ENCODE assay signal across 8 cellular contexts in genomic region chr11:120248551-120249278, GRCh38. TPM values are rescaled to one million over a fixed set of nuclear protein-coding genes. Genes with fewer than 3 reads are reported as not detected.
DNase-seq lines count a peak whose midpoint lies in the region; ATAC-seq, FAIRE-seq and TF ChIP-seq lines count a peak whose summit lies in the region.

No MANE protein-coding gene starts in this region.

- peak; percentile 91 to 95; a peak in 3 of 4 replicates for TF ChIP-seq EP300 in GM12878 (IDR thresholded peaks at IDR 0.05; ENCODE audit: borderline replicate concordance in 1 of 2, control insufficient read depth in 1 of 2, low read depth in 2 of 2, low read length in 2 of 2)

- in situ Hi-C loops in GM12878 (cut with MboI): no loop called here

- no peak for TF ChIP-seq POLR2A in GM12878 (IDR thresholded peaks at IDR 0.05; ENCODE audit: low read depth, low read length)

- H3K27me3 ChIP-seq in BLaER1 (no peaks in the 10 kb centered on the region), GM12878 (replicated peaks in 1 of 2; ENCODE audit: control insufficient read depth in 2 of 2, insufficient read depth in 2 of 2, low read length in 1 of 2) (no peaks in the 10 kb centered on the region; a peak in 1 of 4 replicates)

- H3K4me3 ChIP-seq in BLaER1 (no peak overlapping the region), GM12878 (peak overlapping the region; percentile 34; the same call in 1 of the 2 replicates)

- H3K9me3 ChIP-seq in BLaER1: no peaks in the 10 kb centered on the region
- no peaks in the 10 kb centered on the region; the same call in 2 of the 3 replicates for H3K9me3 ChIP-seq in GM12878 (replicated peaks; ENCODE audit: control insufficient read depth, insufficient read depth, low read length)

- H3K9ac ChIP-seq in BLaER1 (no peak overlapping the region), GM12878 (ENCODE audit: control insufficient read depth, insufficient read depth, low read length) (peak overlapping the region; percentile 1; the same call in 1 of the 2 replicates)

- TF ChIP-seq CTCF in GM12878 (IDR thresholded peaks at IDR 0.05 in 2 of 3, conservative IDR thresholded peaks at IDR 0.05 in 1 of 3; ENCODE audit: control insufficient read depth in 2 of 3, extremely low read depth in 1 of 3, insufficient read depth in 1 of 3, low read depth in 3 of 3, low read length in 3 of 3): no peak

- WGBS in GM12878 (ENCODE audit: insufficient coverage, insufficient replicate concordance, low lambda C conversion rate, missing lambda C conversion rate): under 1% methylated on average over 9 of the region's 9 CpGs

- CTCF ChIA-PET in GM12878 (lab: Yijun Ruan, JAX): interaction anchor here (0.6 to 21.3 kb wide), 7 partner anchors 9 to 88 kb away, joined by 3 to 296 read pairs (median 3); partner anchors contain the start of gene ARHGEF12

- H3K4me2 ChIP-seq in BLaER1 (peak overlapping the region; percentile 51), GM12878 (ENCODE audit: control insufficient read depth, insufficient read depth) (peak overlapping the region; percentile 24)

- DNase-seq in HT1080 (ENCODE audit: low read depth) (peak; percentile 81), GM12878 (ENCODE audit: low read depth, low spot score) (peak; percentile 93), GF-D8 (lab: John Stamatoyannopoulos, UW) (no peak), NCI-H2081 treated with DMSO at 0.1 percent for 48 hours (lab: John Stamatoyannopoulos, UW) (no peak), NCI-H510A treated with DMSO at 0.1 percent for 48 hours (lab: John Stamatoyannopoulos, UW) (no peak), GDM1 (lab: John Stamatoyannopoulos, UW) (no peak)

- no peak for TF ChIP-seq RAD21 in GM12878 (IDR thresholded peaks at IDR 0.05; ENCODE audit: insufficient read depth, low read depth, low read length)

- ATAC-seq in GM21381 (IDR thresholded peaks at IDR 0.05; ENCODE audit: unreplicated experiment) (peak; percentile 79), GM12878 (peak; percentile 87)

- intact Hi-C loops in GM12878 (cut with micrococcal nuclease; ENCODE audit: unreplicated experiment): no loop called here

- H3K4me1 ChIP-seq in BLaER1 (peaks cover 10% of the 10 kb centered on the region), GM12878 (ENCODE audit: control insufficient read depth, insufficient read depth, low read length) (peaks cover 37% of the 10 kb centered on the region)

- SMC1A ChIA-PET in GM12878 (lab: Charles Lee; ENCODE audit: uncharacterized antibody, unreplicated experiment): interaction anchor here (0.5 to 10.7 kb wide), 11 partner anchors 10 to 102 kb away, joined by 3 to 176 read pairs (median 5); no protein-coding TSS in a partner anchor

- no peaks in the 10 kb centered on the region for H3K36me3 ChIP-seq in BLaER1
- H3K36me3 ChIP-seq in GM12878 (ENCODE audit: control insufficient read depth in 2 of 2, insufficient read depth in 2 of 2, low read length in 1 of 2): no peaks in the 10 kb centered on the region

- FAIRE-seq in GM12878 (lab: Jason Lieb, UNC): peak; percentile 56

- BruUV-seq in GM12878 (replicated peaks; lab: Mats Ljungman, UMichigan): no TSS peak

- H3K27ac ChIP-seq in BLaER1 (no peak overlapping the region), GM12878 (ENCODE audit: control insufficient read depth, insufficient read depth) (peak overlapping the region; percentile 39)

- H4K20me1 ChIP-seq in BLaER1: no peaks in the 10 kb centered on the region
- H4K20me1 ChIP-seq in GM12878 (ENCODE audit: control insufficient read depth, insufficient read depth): no peaks in the 10 kb centered on the region

- no peaks in the 10 kb centered on the region for H3K79me2 ChIP-seq in GM12878 (ENCODE audit: control insufficient read depth, insufficient read depth, low read length)

- H2AFZ ChIP-seq in GM12878 (ENCODE audit: control insufficient read depth, low read depth, low read length): no peak overlapping the region

- POLR2A ChIA-PET in GM12878 (lab: Charles Lee): interaction anchor here (0.7 to 1.3 kb wide), 3 partner anchors 13 to 50 kb away, joined by 3 to 6 read pairs (median 3); no protein-coding TSS in a partner anchor

- RAD21 ChIA-PET in GM12878 (lab: Charles Lee; ENCODE audit: unreplicated experiment): interaction anchor here (0.7 to 10.3 kb wide), 4 partner anchors 10 to 52 kb away, joined by 4 to 127 read pairs (median 24); no protein-coding TSS in a partner anchor

TF ChIP-seq in GM12878, 131 proteins besides CTCF, POLR2A, EP300 and RAD21 (continues in another document):
- TF ChIP-seq HSF1 (IDR thresholded peaks at IDR 0.05; ENCODE audit: low read depth, low read length) (no peak), JUNB (IDR thresholded peaks at IDR 0.05) (peak; percentile 96), SMC3 (IDR thresholded peaks at IDR 0.05; ENCODE audit: borderline replicate concordance, low read length) (no peak), FOXM1 (IDR thresholded peaks at IDR 0.05; ENCODE audit: low read depth, low read length) (peak; percentile 94), BCL11A (IDR thresholded peaks at IDR 0.05; ENCODE audit: low read depth, low read length) (peak; percentile 91)
- TF ChIP-seq, protein P1, sequence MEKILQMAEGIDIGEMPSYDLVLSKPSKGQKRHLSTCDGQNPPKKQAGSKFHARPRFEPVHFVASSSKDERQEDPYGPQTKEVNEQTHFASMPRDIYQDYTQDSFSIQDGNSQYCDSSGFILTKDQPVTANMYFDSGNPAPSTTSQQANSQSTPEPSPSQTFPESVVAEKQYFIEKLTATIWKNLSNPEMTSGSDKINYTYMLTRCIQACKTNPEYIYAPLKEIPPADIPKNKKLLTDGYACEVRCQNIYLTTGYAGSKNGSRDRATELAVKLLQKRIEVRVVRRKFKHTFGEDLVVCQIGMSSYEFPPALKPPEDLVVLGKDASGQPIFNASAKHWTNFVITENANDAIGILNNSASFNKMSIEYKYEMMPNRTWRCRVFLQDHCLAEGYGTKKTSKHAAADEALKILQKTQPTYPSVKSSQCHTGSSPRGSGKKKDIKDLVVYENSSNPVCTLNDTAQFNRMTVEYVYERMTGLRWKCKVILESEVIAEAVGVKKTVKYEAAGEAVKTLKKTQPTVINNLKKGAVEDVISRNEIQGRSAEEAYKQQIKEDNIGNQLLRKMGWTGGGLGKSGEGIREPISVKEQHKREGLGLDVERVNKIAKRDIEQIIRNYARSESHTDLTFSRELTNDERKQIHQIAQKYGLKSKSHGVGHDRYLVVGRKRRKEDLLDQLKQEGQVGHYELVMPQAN (conservative IDR thresholded peaks at IDR 0.05): peak; percentile 15; the same call in 1 of the 2 replicates

RNA-seq across cellular contexts. Expression of gene POU2F3, which starts 8.8 kb away (rescaled TPM):
- total RNA-seq in HT1080 (2014; rRNA removed; shearing (Covaris generic)): 0.33 TPM in 1 of 2 replicates, not detected in the other
- polyA plus RNA-seq in HT1080 (2015; cell fraction: cytosol; rRNA removed): 0.23 and 0.33 TPM in 2 replicates
- 0.09 TPM in 1 of 2 replicates, not detected in the other for polyA plus RNA-seq in HT1080 (2015; cell fraction: nucleus; rRNA removed)
- 10.1 and 12.8 TPM in 2 replicates for total RNA-seq in GM12878 (2013; cell fraction: nucleolus; rRNA removed)
- 0.11 and 0.16 TPM in 2 replicates for total RNA-seq in GM12878 (2014; rRNA removed)
- total RNA-seq in GM12878 (2014; rRNA removed; fragmentation: Illumina TruSeq; extraction: Trizol): 0.18 and 0.22 TPM in 2 replicates
- total RNA-seq in GM12878 (2021): 0.21 and 0.36 TPM in 2 replicates
- not detected for polyA plus RNA-seq in GM12878 (2011; ENCODE audit: low read depth)
- 3.5 and 4.4 TPM in 2 replicates for polyA plus RNA-seq in GM12878 (2011; rRNA removed)
- polyA plus RNA-seq in GM12878 (2011; cell fraction: cytosol; rRNA removed): 2.5 and 2.6 TPM in 2 replicates
- 4.4 and 5.4 TPM in 2 replicates for polyA plus RNA-seq in GM12878 (2011; cell fraction: nucleus; rRNA removed)
- 0.22 and 0.36 TPM in 2 replicates for polyA plus RNA-seq in GM12878 (2012)
- polyA plus RNA-seq in GM12878 (2014; fragmentation: Illumina TruSeq; extraction: Trizol): 0.17 and 0.53 TPM in 2 replicates
- under 1 TPM; 0.15 to 0.37 TPM for polyA plus RNA-seq in GM12878 (2014; fragmentation: Nextera tagmentation; extraction: Ambion mirVana)
- 0.05 and 0.09 TPM in 2 replicates for polyA plus RNA-seq in GM12878 (2014; rRNA removed)
- under 1 TPM; 0.31 to 0.39 TPM for polyA plus RNA-seq in GM12878 (2016; fragmentation: Nextera tagmentation; extraction: Ambion mirVana)
- polyA minus RNA-seq in GM12878 (2011; rRNA and poly(A)+ RNA removed): 3.5 and 3.6 TPM in 2 replicates
- polyA minus RNA-seq in GM12878 (2011; cell fraction: cytosol; rRNA and poly(A)+ RNA removed): 0.80 and 2.2 TPM in 2 replicates
- polyA minus RNA-seq in GM12878 (2011; cell fraction: nucleus; rRNA and poly(A)+ RNA removed): 2.4 and 4.2 TPM in 2 replicates

RNA-seq across cellular contexts. Expression of gene OAF, which starts 37.9 kb away (rescaled TPM):
- 190 and 227 TPM in 2 replicates for total RNA-seq in HT1080 (2014; rRNA removed; shearing (Covaris generic))
- 127 and 136 TPM in 2 replicates for polyA plus RNA-seq in HT1080 (2015; cell fraction: cytosol; rRNA removed)
- polyA plus RNA-seq in HT1080 (2015; cell fraction: nucleus; rRNA removed): 64.4 and 66.9 TPM in 2 replicates
- total RNA-seq in GM12878 (2013; cell fraction: nucleolus; rRNA removed): 9.4 and 15.9 TPM in 2 replicates
- total RNA-seq in GM12878 (2014; rRNA removed) (1.5 and 1.8 TPM in 2 replicates), GM12878 (2014; rRNA removed; fragmentation: Illumina TruSeq; extraction: Trizol) (0.55 and 1.0 TPM in 2 replicates), GM12878 (2021) (1.5 and 2.0 TPM in 2 replicates)
- 0.85 TPM for polyA plus RNA-seq in GM12878 (2011; ENCODE audit: low read depth)
- polyA plus RNA-seq in GM12878 (2011; rRNA removed) (2.5 and 4.7 TPM in 2 replicates), GM12878 (2014; fragmentation: Illumina TruSeq; extraction: Trizol) (0.51 and 0.55 TPM in 2 replicates), GM12878 (2014; fragmentation: Nextera tagmentation; extraction: Ambion mirVana) (under 1 TPM; 0.10 to 0.22 TPM), GM12878 (2014; rRNA removed) (1.5 and 1.6 TPM in 2 replicates), GM12878 (2016; fragmentation: Nextera tagmentation; extraction: Ambion mirVana) (1 to 10 TPM in 1 of 2 experiments, under 1 TPM in 1; 0.24 to 1.1 TPM)
- 5.8 and 7.1 TPM in 2 replicates for polyA plus RNA-seq in GM12878 (2011; cell fraction: cytosol; rRNA removed)
- polyA plus RNA-seq in GM12878 (2011; cell fraction: nucleus; rRNA removed): 6.2 and 8.7 TPM in 2 replicates
- polyA plus RNA-seq in GM12878 (2012): 1.9 and 2.1 TPM in 2 replicates
- polyA minus RNA-seq in GM12878 (2011; rRNA and poly(A)+ RNA removed): 1.1 and 3.6 TPM in 2 replicates
- 0.80 and 1.2 TPM in 2 replicates for polyA minus RNA-seq in GM12878 (2011; cell fraction: cytosol; rRNA and poly(A)+ RNA removed)
- 1.9 and 4.7 TPM in 2 replicates for polyA minus RNA-seq in GM12878 (2011; cell fraction: nucleus; rRNA and poly(A)+ RNA removed)

Comparison
In these comparisons a context has a peak if more than half of its experiments do, and no peak if none do; other contexts are left out.
1. DNase-seq: peak in HT1080 (single experiment) and GM12878 (single experiment); none in GF-D8 (single experiment), NCI-H2081 treated with DMSO at 0.1 percent for 48 hours (single experiment), NCI-H510A treated with DMSO at 0.1 percent for 48 hours (single experiment) and GDM1 (single experiment).
2. RNA of gene OAF, which starts 37.9 kb away (total RNA-seq): 190 to 227 TPM in HT1080; 0.55 to 15.9 TPM in GM12878; every median in the first group is over 10 times any median in the second.